Comparison of ENCODE assay signal across 16 cellular contexts in genomic region chr1:94553323-94553730, GRCh38. TPM values are rescaled to one million over a fixed set of nuclear protein-coding genes. Genes with fewer than 3 reads are reported as not detected.
DNase-seq lines count a peak whose midpoint lies in the region; ATAC-seq and TF ChIP-seq lines count a peak whose summit lies in the region.
"Had no signal": no experiment of that assay in that cellular context is flagged by ENCODE, and none has a peak within 500 bp of the region (broad histone marks: within the 10 kb centered on the region; RNA-seq: fewer than 3 reads in every experiment).

No MANE protein-coding gene starts in this region.

- no peaks in the 10 kb centered on the region for H3K79me2 ChIP-seq in PC-3 (ENCODE audit: low read length)

- H3K4me3 ChIP-seq in PC-3 (ENCODE audit: low read length) (no peak overlapping the region), fibroblast of villous mesenchyme (ENCODE audit: low read depth, low read length) (no peak overlapping the region)
- H3K4me3 ChIP-seq: adrenal gland, dorsolateral prefrontal cortex, gastroesophageal sphincter, lung had no signal

- H3K27ac ChIP-seq in PC-3 (ENCODE audit: low read length) = no peak overlapping the region
- H3K27ac ChIP-seq: gastroesophageal sphincter had no signal

- H3K9me3 Mint-ChIP-seq in progenitor cell of endocrine pancreas (ENCODE audit: low read depth) = no peaks in the 10 kb centered on the region
- H3K9me3 Mint-ChIP-seq: stimulated activated naive CD8-positive, alpha-beta T cell treated with anti-CD3 and anti-CD28 coated beads, Interleukin-15, Interleukin-2, amounts not matched to agents 100 ng/mL and 50 ng/mL, for 24 hours had no signal

- H3K4me2 ChIP-seq in PC-3 (ENCODE audit: low read length) = 0 out of 2 replicates have a peak overlapping the region, but pooled peaks have one; percentile 24

- ATAC-seq in PC-3 (peak; percentile 42), GM19467 (IDR thresholded peaks at IDR 0.05; ENCODE audit: unreplicated experiment) (no peak), left cardiac atrium (no peak)
- ATAC-seq: gastroesophageal sphincter had no signal

- no peak overlapping the region for H3K4me3 Mint-ChIP-seq in progenitor cell of endocrine pancreas (ENCODE audit: low read depth)
- H3K4me3 Mint-ChIP-seq: CD4-positive, CD25-positive, alpha-beta regulatory T cell; stimulated activated naive CD8-positive, alpha-beta T cell treated with anti-CD3 and anti-CD28 coated beads, Interleukin-15, Interleukin-2, amounts not matched to agents 100 ng/mL and 50 ng/mL, for 24 hours had no signal

- H3K9me3 ChIP-seq in PC-3 (ENCODE audit: low read length) = no peaks in the 10 kb centered on the region
- H3K9me3 ChIP-seq: adrenal gland, gastroesophageal sphincter had no signal

- peaks cover 24% of the 10 kb centered on the region for H3K4me1 ChIP-seq in PC-3 (ENCODE audit: insufficient read depth, low read length)
- H3K4me1 ChIP-seq: gastroesophageal sphincter had no signal

- no peak for TF ChIP-seq CTCF in PC-3 (conservative IDR thresholded peaks at IDR 0.05; ENCODE audit: low read depth, low read length)
- TF ChIP-seq CTCF in fibroblast of villous mesenchyme (IDR thresholded peaks at IDR 0.05; ENCODE audit: insufficient read depth, low read depth, low read length) = no peak
- no peak for TF ChIP-seq CTCF in progenitor cell of endocrine pancreas (IDR thresholded peaks at IDR 0.05; ENCODE audit: unreplicated experiment)

- intact Hi-C loops in PC-3 (cut with micrococcal nuclease) (no loop called here), left cardiac atrium (cut with DNase I) (no loop called here)

- no peaks in the 10 kb centered on the region for H3K27me3 ChIP-seq in PC-3 (ENCODE audit: low read length)
- H3K27me3 ChIP-seq: adrenal gland, dorsolateral prefrontal cortex, gastroesophageal sphincter had no signal

- peak; percentile 39 for DNase-seq in EH (ENCODE audit: low read depth)
- DNase-seq in PC-3 = peak; percentile 28
- DNase-seq in fibroblast of villous mesenchyme (ENCODE audit: low read depth) = peak; percentile 68
- DNase-seq in progenitor cell of endocrine pancreas (ENCODE audit: low spot score, unreplicated experiment) = no peak
- no peak for DNase-seq in DMS153 (lab: John Stamatoyannopoulos, UW)
- no peak for DNase-seq in left cardiac atrium
- no peak for DNase-seq in Ammon's horn (ENCODE audit: low spot score)
- DNase-seq: adrenal gland; CD4-positive, CD25-positive, alpha-beta regulatory T cell; dorsolateral prefrontal cortex; GOT3; stimulated activated CD4-positive, alpha-beta T cell treated with anti-CD3 and anti-CD28 coated beads, Interleukin-4, amount 100 ng/mL, for 4 hours had no signal

- H3K9me2 ChIP-seq in PC-3 (replicated peaks; ENCODE audit: low read length) = no peaks in the 10 kb centered on the region

- POLR2A ChIA-PET in PC-3 (lab: Charles Lee; ENCODE audit: unreplicated experiment) = no interaction called here

- H4K20me1 ChIP-seq in PC-3 (ENCODE audit: low read length) = no peaks in the 10 kb centered on the region

- H2AFZ ChIP-seq in PC-3 (ENCODE audit: low read length) = 0 out of 2 replicates have a peak overlapping the region, but pooled peaks have one; percentile 14

- H3K27ac Mint-ChIP-seq in progenitor cell of endocrine pancreas = peak overlapping the region; percentile 73
- H3K27ac Mint-ChIP-seq: CD4-positive, CD25-positive, alpha-beta regulatory T cell; stimulated activated naive CD8-positive, alpha-beta T cell treated with anti-CD3 and anti-CD28 coated beads, Interleukin-15, Interleukin-2, amounts not matched to agents 100 ng/mL and 50 ng/mL, for 24 hours had no signal

- no TSS peak for BruUV-seq in PC-3 (replicated peaks; lab: Mats Ljungman, UMichigan)

- no peaks in the 10 kb centered on the region for H3K36me3 Mint-ChIP-seq in progenitor cell of endocrine pancreas (ENCODE audit: insufficient read depth)
- H3K36me3 Mint-ChIP-seq: CD4-positive, CD25-positive, alpha-beta regulatory T cell had no signal

- no peak overlapping the region for H3K9ac ChIP-seq in PC-3 (ENCODE audit: low read length)

- peaks cover 50% of the 10 kb centered on the region for H3K4me1 Mint-ChIP-seq in progenitor cell of endocrine pancreas (ENCODE audit: low read depth)
- H3K4me1 Mint-ChIP-seq: CD4-positive, CD25-positive, alpha-beta regulatory T cell had no signal

- no peaks in the 10 kb centered on the region for H3F3A ChIP-seq in PC-3 (ENCODE audit: low read length, unreplicated experiment)

- CTCF ChIA-PET in PC-3 (lab: Charles Lee) = no interaction called here

- no peaks in the 10 kb centered on the region for H3K27me3 Mint-ChIP-seq in progenitor cell of endocrine pancreas

- no peaks in the 10 kb centered on the region for H3K36me3 ChIP-seq in PC-3 (ENCODE audit: low read depth, low read length)
- H3K36me3 ChIP-seq: adrenal gland, gastroesophageal sphincter had no signal

RNA-seq across cellular contexts. Expression of gene F3, which starts 11.8 kb away (rescaled TPM):
- total RNA-seq in PC-3 (2014; rRNA removed) (8.0 and 8.5 TPM in 2 replicates), fibroblast of villous mesenchyme (198 and 506 TPM in 2 replicates), progenitor cell of endocrine pancreas (84.9 and 95.0 TPM in 2 replicates), left cardiac atrium (10 to 100 TPM; 23.6 to 47.9 TPM)
- total RNA-seq: CD4-positive, CD25-positive, alpha-beta regulatory T cell had no signal

Comparison
In these comparisons a context has a peak if more than half of its experiments do, and no peak if none do; other contexts are left out.
1. DNase-seq: peak in EH (single experiment), PC-3 (single experiment) and fibroblast of villous mesenchyme (single experiment); none in progenitor cell of endocrine pancreas (single experiment), DMS153 (single experiment), left cardiac atrium (single experiment) and Ammon's horn (single experiment).